9 cellular contexts compared by ENCODE assay signal in the genomic region with DNA sequence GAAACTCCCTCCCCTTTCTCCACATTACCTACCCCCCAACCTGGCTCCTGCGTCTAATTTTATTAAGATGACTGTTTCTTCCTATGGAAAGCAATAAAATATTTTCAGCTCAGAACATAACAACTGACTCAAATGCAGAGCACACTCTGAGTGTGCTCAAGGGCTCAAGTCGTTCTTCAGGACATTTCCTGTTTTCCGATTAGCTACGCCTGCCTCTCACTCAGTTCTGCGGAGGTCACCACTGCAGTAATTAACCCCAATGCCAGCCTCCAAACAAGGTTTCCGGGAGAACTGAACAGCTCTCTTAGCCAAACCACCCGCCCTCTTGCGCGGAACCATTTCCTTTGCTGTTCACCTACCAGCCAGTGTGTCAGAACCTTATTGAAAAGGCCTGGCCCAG. TPM values are rescaled to one million over a fixed set of nuclear protein-coding genes. Genes with fewer than 3 reads are reported as not detected.
DNase-seq lines count a peak whose midpoint lies in the region; ATAC-seq and FAIRE-seq lines count a peak whose summit lies in the region.
"Had no signal": no experiment of that assay in that cellular context is flagged by ENCODE, and none has a peak within 500 bp of the region (broad histone marks: within the 10 kb centered on the region; RNA-seq: fewer than 3 reads in every experiment).

No MANE protein-coding gene starts in this region.

- peaks cover 87% of the 10 kb centered on the region for H3K4me1 ChIP-seq in GM23248 (ENCODE audit: insufficient read depth)

- WGBS in GM23248 (ENCODE audit: low coverage in 1 of 2, low lambda C conversion rate in 2 of 2, missing lambda C conversion rate in 2 of 2), 2 experiments: 34 to 35% methylated on average over 9 of the region's 9 CpGs

- H3K9ac ChIP-seq in GM23248: peak overlapping the region; percentile 85

- DNase-seq in GM23248 (peak; percentile 69), RCC 7860 (ENCODE audit: low spot score) (peak; percentile 65), dermis blood vessel endothelial cell (peak; percentile 99), NCI-H524 treated with DMSO at 0.1 percent for 48 hours (lab: John Stamatoyannopoulos, UW) (no peak), OCI-M1 (lab: John Stamatoyannopoulos, UW) (no peak), retina (no peak)
- DNase-seq: NCI-H2171 treated with DMSO at 0.1 percent for 48 hours had no signal

- no peaks in the 10 kb centered on the region for H3K9me2 ChIP-seq in GM23248 (ENCODE audit: insufficient read depth)

- no peaks in the 10 kb centered on the region for H3K27me3 ChIP-seq in GM23248 (replicated peaks; ENCODE audit: insufficient read depth)

- peak overlapping the region; percentile 48 for H3K4me2 ChIP-seq in GM23248 (ENCODE audit: unreplicated experiment)

- H3K36me3 ChIP-seq in GM23248 (ENCODE audit: low read depth): peaks cover 12% of the 10 kb centered on the region; the same call in 1 of the 2 replicates

- H3K27ac ChIP-seq in GM23248 (peak overlapping the region; percentile 99), skin epidermis (peak overlapping the region in 18 of 21 experiments; percentile 8 to 94 (median 84))

- H4K20me1 ChIP-seq in GM23248 (ENCODE audit: insufficient read depth): no peaks in the 10 kb centered on the region

- no peak for ATAC-seq in GM19324 (IDR thresholded peaks at IDR 0.05; ENCODE audit: low FRiP score, unreplicated experiment)

- peaks cover 81% of the 10 kb centered on the region for H3F3A ChIP-seq in GM23248 (ENCODE audit: insufficient read depth)

- FAIRE-seq in RCC 7860 (lab: Jason Lieb, UNC): peak; percentile 43

- H3K79me2 ChIP-seq in GM23248 (ENCODE audit: insufficient read depth): peaks cover 75% of the 10 kb centered on the region

- no peaks in the 10 kb centered on the region for H3K9me3 ChIP-seq in GM23248 (ENCODE audit: low read depth)

- in situ Hi-C loops in GM23248 (cut with MboI): no loop called here

- H3K4me3 ChIP-seq in GM23248 (0 out of 2 replicates have a peak overlapping the region, but pooled peaks have one; percentile 13), skin epidermis (no peak overlapping the region)

- H2AFZ ChIP-seq in GM23248: no peak overlapping the region

RNA-seq across cellular contexts. Expression of a gene that starts 19.3 kb away (rescaled TPM):
- total RNA-seq in GM23248 (2014; rRNA removed; shearing (Covaris generic)): 256 and 261 TPM in 2 replicates
- 93.0 and 101 TPM in 2 replicates for polyA plus RNA-seq in GM23248 (2016; fragmentation: Nextera tagmentation; extraction: Ambion mirVana)
- 190 and 467 TPM in 2 replicates for total RNA-seq in dermis blood vessel endothelial cell

RNA-seq across cellular contexts. Expression of a gene that starts 33.5 kb away (rescaled TPM):
- total RNA-seq in GM23248 (2014; rRNA removed; shearing (Covaris generic)): 21.5 and 32.4 TPM in 2 replicates
- 14.9 and 16.8 TPM in 2 replicates for polyA plus RNA-seq in GM23248 (2016; fragmentation: Nextera tagmentation; extraction: Ambion mirVana)
- total RNA-seq in dermis blood vessel endothelial cell: 18.9 and 100 TPM in 2 replicates

Comparison
In these comparisons a context has a peak if more than half of its experiments do, and no peak if none do; other contexts are left out.
1. DNase-seq: peak in GM23248 (single experiment), RCC 7860 (single experiment) and dermis blood vessel endothelial cell (single experiment); none in NCI-H524 treated with DMSO at 0.1 percent for 48 hours (single experiment), OCI-M1 (single experiment) and retina (single experiment).